1 cellular context compared by ENCODE assay signal in genomic region chr16:2874584-2875362, GRCh38.
TF ChIP-seq lines count a peak whose summit lies in the region.

No MANE protein-coding gene starts in this region.

TF ChIP-seq in HepG2, 621 proteins besides CTCF, POLR2A, EP300 and RAD21 (continued from another document and continues in another):
- TF ChIP-seq ARID5B (CRISPR knock-in tag; IDR thresholded peaks at IDR 0.05), result no peak
- no peak for TF ChIP-seq ZNF143 (CRISPR knock-in tag; IDR thresholded peaks at IDR 0.05)
- TF ChIP-seq ZNF331 (CRISPR knock-in tag; IDR thresholded peaks at IDR 0.05), result peak; percentile 34; the same call in 1 of the 2 replicates
- TF ChIP-seq ZBTB10 (CRISPR knock-in tag; IDR thresholded peaks at IDR 0.05; ENCODE audit: borderline replicate concordance), result no peak
- no peak for TF ChIP-seq IRX3 (CRISPR knock-in tag; IDR thresholded peaks at IDR 0.05; ENCODE audit: borderline replicate concordance, low read depth)
- no peak for TF ChIP-seq ZNF678 (CRISPR knock-in tag; IDR thresholded peaks at IDR 0.05)
- no peak for TF ChIP-seq HINFP (CRISPR knock-in tag; IDR thresholded peaks at IDR 0.05; ENCODE audit: low read depth)
- no peak for TF ChIP-seq ZNF17 (CRISPR knock-in tag; IDR thresholded peaks at IDR 0.05)
- no peak for TF ChIP-seq ZNF629 (CRISPR knock-in tag; conservative IDR thresholded peaks at IDR 0.05)
- no peak for TF ChIP-seq THYN1 (CRISPR knock-in tag; IDR thresholded peaks at IDR 0.05; ENCODE audit: borderline replicate concordance, low read depth)
- no peak for TF ChIP-seq HMGA1 (CRISPR knock-in tag; conservative IDR thresholded peaks at IDR 0.05)
- no peak for TF ChIP-seq SNAPC2 (CRISPR knock-in tag; IDR thresholded peaks at IDR 0.05)
- no peak for TF ChIP-seq ZNF382 (CRISPR knock-in tag; IDR thresholded peaks at IDR 0.05; ENCODE audit: borderline replicate concordance)
- no peak for TF ChIP-seq ZFP82 (CRISPR knock-in tag; IDR thresholded peaks at IDR 0.05; ENCODE audit: borderline replicate concordance)
- TF ChIP-seq NR2F2 (IDR thresholded peaks at IDR 0.05; ENCODE audit: borderline replicate concordance, low read depth), result no peak
- no peak for TF ChIP-seq PLRG1 (conservative IDR thresholded peaks at IDR 0.05)
- no peak for TF ChIP-seq PRMT3 (CRISPR knock-in tag; IDR thresholded peaks at IDR 0.05; ENCODE audit: borderline replicate concordance, low read depth)
- no peak for TF ChIP-seq ZKSCAN5 (CRISPR knock-in tag; IDR thresholded peaks at IDR 0.05)
- TF ChIP-seq THRA (CRISPR knock-in tag; IDR thresholded peaks at IDR 0.05; ENCODE audit: borderline replicate concordance), result peak; percentile 56
- TF ChIP-seq, protein P1, sequence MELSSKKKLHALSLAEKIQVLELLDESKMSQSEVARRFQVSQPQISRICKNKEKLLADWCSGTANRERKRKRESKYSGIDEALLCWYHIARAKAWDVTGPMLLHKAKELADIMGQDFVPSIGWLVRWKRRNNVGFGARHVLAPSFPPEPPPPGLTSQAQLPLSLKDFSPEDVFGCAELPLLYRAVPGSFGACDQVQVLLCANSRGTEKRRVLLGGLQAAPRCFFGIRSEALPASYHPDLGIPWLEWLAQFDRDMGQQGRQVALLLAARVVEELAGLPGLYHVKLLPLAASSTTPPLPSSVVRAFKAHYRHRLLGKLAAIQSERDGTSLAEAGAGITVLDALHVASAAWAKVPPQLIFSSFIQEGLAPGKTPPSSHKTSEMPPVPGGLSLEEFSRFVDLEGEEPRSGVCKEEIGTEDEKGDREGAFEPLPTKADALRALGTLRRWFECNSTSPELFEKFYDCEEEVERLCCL (CRISPR knock-in tag; IDR thresholded peaks at IDR 0.05; ENCODE audit: borderline replicate concordance), result no peak
- TF ChIP-seq REPIN1 (CRISPR knock-in tag; IDR thresholded peaks at IDR 0.05; ENCODE audit: borderline replicate concordance, low read depth), result no peak; the same call in 1 of the 2 replicates
- no peak for TF ChIP-seq PBX2 (CRISPR knock-in tag; IDR thresholded peaks at IDR 0.05)
- no peak for TF ChIP-seq ZUFSP (CRISPR knock-in tag; IDR thresholded peaks at IDR 0.05; ENCODE audit: borderline replicate concordance)
- no peak; the same call in 1 of the 2 replicates for TF ChIP-seq MEIS2 (CRISPR knock-in tag; IDR thresholded peaks at IDR 0.05)
- TF ChIP-seq FOXA3 (CRISPR knock-in tag; IDR thresholded peaks at IDR 0.05), result no peak
- TF ChIP-seq ZNF740 (CRISPR knock-in tag; IDR thresholded peaks at IDR 0.05), result no peak
- no peak for TF ChIP-seq HOXA9 (CRISPR knock-in tag; IDR thresholded peaks at IDR 0.05; ENCODE audit: borderline replicate concordance)
- no peak for TF ChIP-seq SNRNP70 (IDR thresholded peaks at IDR 0.05; ENCODE audit: low read depth, low read length)
- TF ChIP-seq ZFP36L1 (CRISPR knock-in tag; IDR thresholded peaks at IDR 0.05), result no peak
- no peak for TF ChIP-seq SMAD3 (CRISPR knock-in tag; IDR thresholded peaks at IDR 0.05)
- no peak for TF ChIP-seq NFRKB (IDR thresholded peaks at IDR 0.05)
- no peak for TF ChIP-seq PHF20 (CRISPR knock-in tag; IDR thresholded peaks at IDR 0.05)
- no peak for TF ChIP-seq RXRA (CRISPR knock-in tag; IDR thresholded peaks at IDR 0.05)
- TF ChIP-seq FOSL2 (CRISPR knock-in tag; IDR thresholded peaks at IDR 0.05), result peak; percentile 63
- TF ChIP-seq, protein P2, sequence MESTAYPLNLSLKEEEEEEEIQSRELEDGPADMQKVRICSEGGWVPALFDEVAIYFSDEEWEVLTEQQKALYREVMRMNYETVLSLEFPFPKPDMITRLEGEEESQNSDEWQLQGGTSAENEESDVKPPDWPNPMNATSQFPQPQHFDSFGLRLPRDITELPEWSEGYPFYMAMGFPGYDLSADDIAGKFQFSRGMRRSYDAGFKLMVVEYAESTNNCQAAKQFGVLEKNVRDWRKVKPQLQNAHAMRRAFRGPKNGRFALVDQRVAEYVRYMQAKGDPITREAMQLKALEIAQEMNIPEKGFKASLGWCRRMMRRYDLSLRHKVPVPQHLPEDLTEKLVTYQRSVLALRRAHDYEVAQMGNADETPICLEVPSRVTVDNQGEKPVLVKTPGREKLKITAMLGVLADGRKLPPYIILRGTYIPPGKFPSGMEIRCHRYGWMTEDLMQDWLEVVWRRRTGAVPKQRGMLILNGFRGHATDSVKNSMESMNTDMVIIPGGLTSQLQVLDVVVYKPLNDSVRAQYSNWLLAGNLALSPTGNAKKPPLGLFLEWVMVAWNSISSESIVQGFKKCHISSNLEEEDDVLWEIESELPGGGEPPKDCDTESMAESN (CRISPR knock-in tag; conservative IDR thresholded peaks at IDR 0.05), result no peak
- TF ChIP-seq, protein P3, sequence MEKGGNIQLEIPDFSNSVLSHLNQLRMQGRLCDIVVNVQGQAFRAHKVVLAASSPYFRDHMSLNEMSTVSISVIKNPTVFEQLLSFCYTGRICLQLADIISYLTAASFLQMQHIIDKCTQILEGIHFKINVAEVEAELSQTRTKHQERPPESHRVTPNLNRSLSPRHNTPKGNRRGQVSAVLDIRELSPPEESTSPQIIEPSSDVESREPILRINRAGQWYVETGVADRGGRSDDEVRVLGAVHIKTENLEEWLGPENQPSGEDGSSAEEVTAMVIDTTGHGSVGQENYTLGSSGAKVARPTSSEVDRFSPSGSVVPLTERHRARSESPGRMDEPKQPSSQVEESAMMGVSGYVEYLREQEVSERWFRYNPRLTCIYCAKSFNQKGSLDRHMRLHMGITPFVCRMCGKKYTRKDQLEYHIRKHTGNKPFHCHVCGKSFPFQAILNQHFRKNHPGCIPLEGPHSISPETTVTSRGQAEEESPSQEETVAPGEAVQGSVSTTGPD (CRISPR knock-in tag; IDR thresholded peaks at IDR 0.05), result no peak
- TF ChIP-seq, protein P4, sequence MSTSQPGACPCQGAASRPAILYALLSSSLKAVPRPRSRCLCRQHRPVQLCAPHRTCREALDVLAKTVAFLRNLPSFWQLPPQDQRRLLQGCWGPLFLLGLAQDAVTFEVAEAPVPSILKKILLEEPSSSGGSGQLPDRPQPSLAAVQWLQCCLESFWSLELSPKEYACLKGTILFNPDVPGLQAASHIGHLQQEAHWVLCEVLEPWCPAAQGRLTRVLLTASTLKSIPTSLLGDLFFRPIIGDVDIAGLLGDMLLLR (CRISPR knock-in tag; IDR thresholded peaks at IDR 0.05), result no peak
- TF ChIP-seq ZNF367 (CRISPR knock-in tag; IDR thresholded peaks at IDR 0.05; ENCODE audit: borderline replicate concordance), result no peak
- no peak for TF ChIP-seq FOXC1 (CRISPR knock-in tag; IDR thresholded peaks at IDR 0.05; ENCODE audit: borderline replicate concordance)
- TF ChIP-seq, protein P5, sequence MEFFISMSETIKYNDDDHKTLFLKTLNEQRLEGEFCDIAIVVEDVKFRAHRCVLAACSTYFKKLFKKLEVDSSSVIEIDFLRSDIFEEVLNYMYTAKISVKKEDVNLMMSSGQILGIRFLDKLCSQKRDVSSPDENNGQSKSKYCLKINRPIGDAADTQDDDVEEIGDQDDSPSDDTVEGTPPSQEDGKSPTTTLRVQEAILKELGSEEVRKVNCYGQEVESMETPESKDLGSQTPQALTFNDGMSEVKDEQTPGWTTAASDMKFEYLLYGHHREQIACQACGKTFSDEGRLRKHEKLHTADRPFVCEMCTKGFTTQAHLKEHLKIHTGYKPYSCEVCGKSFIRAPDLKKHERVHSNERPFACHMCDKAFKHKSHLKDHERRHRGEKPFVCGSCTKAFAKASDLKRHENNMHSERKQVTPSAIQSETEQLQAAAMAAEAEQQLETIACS (CRISPR knock-in tag; IDR thresholded peaks at IDR 0.05), result no peak
- no peak; the same call in 1 of the 2 replicates for TF ChIP-seq POGZ (CRISPR knock-in tag; IDR thresholded peaks at IDR 0.05)
- no peak for TF ChIP-seq LBX2 (CRISPR knock-in tag; IDR thresholded peaks at IDR 0.05; ENCODE audit: borderline replicate concordance)
- no peak for TF ChIP-seq ZSCAN9 (CRISPR knock-in tag; IDR thresholded peaks at IDR 0.05; ENCODE audit: borderline replicate concordance)
- no peak for TF ChIP-seq ZNF776 (CRISPR knock-in tag; IDR thresholded peaks at IDR 0.05)
